In the genomic region with DNA sequence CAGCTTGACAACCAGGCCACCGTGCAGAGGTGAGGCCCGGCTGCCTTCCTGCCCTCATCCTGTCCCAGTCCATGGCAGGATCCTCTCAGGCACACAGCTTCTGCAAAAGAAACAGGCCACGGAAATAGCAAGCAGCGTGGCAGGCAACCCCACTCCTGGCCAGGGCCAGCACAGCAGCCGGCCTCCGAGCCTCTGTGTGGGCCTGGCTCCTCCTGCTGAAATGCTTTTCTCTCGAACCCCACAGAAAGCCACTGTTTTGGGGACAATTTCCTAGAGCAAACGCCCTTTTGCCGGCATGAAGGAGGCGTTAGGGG, we compare ENCODE assay signal across 24 cellular contexts. TPM values are rescaled to one million over a fixed set of nuclear protein-coding genes. Genes with fewer than 3 reads are reported as not detected.
"Had no signal": no experiment of that assay in that cellular context is flagged by ENCODE, and none has a peak within 500 bp of the region (broad histone marks: within the 10 kb centered on the region; RNA-seq: fewer than 3 reads in every experiment).

No MANE protein-coding gene starts in this region.

- H3K9ac ChIP-seq: parathyroid adenoma had no signal

- H3K4me2 ChIP-seq: hepatocyte had no signal

- DNase-seq: islet precursor cell; left ventricle myocardium inferior; midbrain; occipital lobe; stimulated activated CD4-positive, alpha-beta T cell treated with anti-CD3 and anti-CD28 coated beads, Interleukin-12 subunit alpha, Interleukin-12 subunit beta, amount 100 ng/mL, for 4 hours; stimulated activated CD4-positive, alpha-beta T cell treated with anti-CD3 and anti-CD28 coated beads, Interleukin-15, amount 100 ng/mL, for 24 hours; stimulated activated CD4-positive, alpha-beta T cell treated with anti-CD3 and anti-CD28 coated beads, Interleukin-2, amount 100 ng/mL, for 24 hours; stimulated activated CD4-positive, alpha-beta T cell treated with anti-CD3 and anti-CD28 coated beads, Interleukin-4, amount 100 ng/mL, for 1 hour; stimulated activated naive B cell treated with anti-CD40 and anti-IgM and Interleukin-4, amounts not matched to agents 10 μg/mL and 1 μg/mL and 100 μg/mL, for 72 hours; stimulated activated naive CD8-positive, alpha-beta T cell treated with anti-CD3 and anti-CD28 coated beads, Interleukin-15, Interleukin-2, amounts not matched to agents 100 U/mL and 50 U/mL, for 24 hours; stomach; uterus had no signal

- H3K27ac ChIP-seq: heart left ventricle, hepatocyte, left ventricle myocardium inferior, neutrophil, parathyroid adenoma, right atrium auricular region, skin epidermis, stomach, suprapubic skin, uterus had no signal

- H3K4me3 ChIP-seq: heart left ventricle, hepatocyte, left ventricle myocardium inferior, lung, right atrium auricular region, skin epidermis, stomach, suprapubic skin, uterus had no signal

- H2AFZ ChIP-seq: hepatocyte, parathyroid adenoma had no signal

- H3K9me3 ChIP-seq: heart left ventricle, left ventricle myocardium inferior, neutrophil, right atrium auricular region, stomach, suprapubic skin, uterus had no signal

- H3K27me3 ChIP-seq: heart left ventricle, hepatocyte, neutrophil, right atrium auricular region, stomach, suprapubic skin, uterus had no signal

- H3K4me1 ChIP-seq: heart left ventricle, left ventricle myocardium inferior, parathyroid adenoma, right atrium auricular region, stomach, suprapubic skin, uterus had no signal

- H3K36me3 ChIP-seq: neutrophil, uterus had no signal

- ATAC-seq: naive thymus-derived CD8-positive, alpha-beta T cell; stimulated activated naive B cell treated with anti-CD40 and anti-IgM and Interleukin-4, amounts not matched to agents 10 μg/mL and 1 μg/mL and 100 μg/mL, for 72 hours; stimulated activated naive CD8-positive, alpha-beta T cell treated with anti-CD3 and anti-CD28 coated beads, Interleukin-15, Interleukin-2, amounts not matched to agents 100 U/mL and 50 U/mL, for 24 hours had no signal

RNA-seq across cellular contexts. Expression of a gene that starts 39.5 kb away (rescaled TPM):
- total RNA-seq: left ventricle myocardium inferior, osteocyte, pulmonary artery endothelial cell, stomach, suprapubic skin, ureter had no signal

RNA-seq across cellular contexts. Expression of a gene that starts 56.5 kb away (rescaled TPM):
- total RNA-seq: naive thymus-derived CD8-positive, alpha-beta T cell had no signal
- polyA plus RNA-seq: naive thymus-derived CD8-positive, alpha-beta T cell had no signal
